ENCODE assay signal across 8 cellular contexts in the genomic region with DNA sequence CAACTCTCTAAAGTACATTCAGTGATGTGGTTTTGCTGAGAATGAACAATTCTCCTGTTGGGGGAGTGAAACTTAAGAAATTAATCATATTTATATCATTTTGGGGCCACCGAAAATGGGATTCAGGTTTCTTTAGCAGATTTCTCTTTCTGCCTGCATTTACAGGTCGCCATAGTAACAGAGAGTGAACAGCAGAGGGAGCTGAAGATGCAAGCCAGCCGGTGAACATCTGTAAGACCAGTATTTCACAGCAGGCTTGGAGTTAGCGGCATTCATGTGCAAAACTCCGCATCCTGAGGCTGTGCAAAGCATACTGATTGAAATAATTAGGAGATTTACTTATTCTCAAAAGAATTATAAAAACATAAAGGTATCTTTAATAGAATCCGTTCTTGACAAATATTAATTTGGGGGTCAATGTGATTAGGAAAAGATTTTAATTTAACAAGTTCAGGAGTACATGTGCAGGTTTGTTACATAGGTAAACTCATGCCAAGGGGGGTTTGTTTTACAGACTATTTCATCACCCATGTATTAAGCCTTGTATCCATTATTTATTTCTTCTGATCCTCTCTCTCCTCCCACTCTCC. TPM values are rescaled to one million over a fixed set of nuclear protein-coding genes. Genes with fewer than 3 reads are reported as not detected.
DNase-seq lines count a peak whose midpoint lies in the region; ATAC-seq lines count a peak whose summit lies in the region.

No MANE protein-coding gene starts in this region.

- no peaks in the 10 kb centered on the region for H3K27me3 ChIP-seq in trophoblast cell (ENCODE audit: insufficient read depth, low read length)

- WGBS in trophoblast cell (ENCODE audit: extremely low coverage, insufficient coverage, insufficient read length), result no CpG with 5 or more reads among the region's 6 CpGs

- DNase-seq in ELF-1 (ENCODE audit: low read depth, low spot score) (peak; percentile 50), HuH-7.5 (ENCODE audit: low spot score) (peak; percentile 20), RPMI8226 (peak; percentile 31), germinal center (ENCODE audit: low spot score) (peak; percentile 30), trophoblast cell (peak; percentile 53 to 62), hepatic stellate cell (ENCODE audit: low spot score) (no peak)
- peak; percentile 24 for DNase-seq in activated effector memory CD4-positive, alpha-beta T cell treated with Interleukin-2 at 50 U/mL for 16 hours

- no peaks in the 10 kb centered on the region for H3K79me2 ChIP-seq in trophoblast cell (ENCODE audit: control insufficient read depth, insufficient read depth, low read length, poor library complexity)

- H3K4me1 ChIP-seq in trophoblast cell (ENCODE audit: control insufficient read depth in 1 of 2, insufficient read depth in 2 of 2, low read length in 2 of 2), result no peaks in the 10 kb centered on the region

- no peak overlapping the region for H3K14ac ChIP-seq in trophoblast cell (ENCODE audit: low read length)

- no peaks in the 10 kb centered on the region for H3K9me3 ChIP-seq in trophoblast cell (ENCODE audit: insufficient read depth, low read depth, low read length)

- H2BK5ac ChIP-seq in trophoblast cell (ENCODE audit: low read depth, low read length, poor library complexity), result no peak overlapping the region

- H3K36me3 ChIP-seq in trophoblast cell (ENCODE audit: control insufficient read depth in 1 of 2, insufficient read depth in 2 of 2, low read length in 2 of 2), result no peaks in the 10 kb centered on the region

- no peak overlapping the region for H3K4ac ChIP-seq in trophoblast cell (ENCODE audit: low read depth, low read length)

- H2BK12ac ChIP-seq in trophoblast cell (ENCODE audit: low read length), result no peak overlapping the region

- no peak overlapping the region for H3K27ac ChIP-seq in trophoblast cell (ENCODE audit: low read depth, low read length)

- H2AFZ ChIP-seq in trophoblast cell (ENCODE audit: insufficient read depth, low read length, poor library complexity), result no peak overlapping the region

- no peak overlapping the region for H3K4me2 ChIP-seq in trophoblast cell (ENCODE audit: low read length)

- no peak overlapping the region for H3K18ac ChIP-seq in trophoblast cell (ENCODE audit: low read length)

- H4K12ac ChIP-seq in trophoblast cell (ENCODE audit: low read depth, low read length), result no peak overlapping the region

- H2AK5ac ChIP-seq in trophoblast cell (ENCODE audit: low read length), result no peak overlapping the region

- no peak overlapping the region for H2BK120ac ChIP-seq in trophoblast cell (ENCODE audit: insufficient read depth, low read length, poor library complexity)

- H3K23ac ChIP-seq in trophoblast cell (ENCODE audit: low read length), result no peak overlapping the region

- H4K8ac ChIP-seq in trophoblast cell (ENCODE audit: low read depth, low read length), result no peak overlapping the region

- no peak overlapping the region for H3K4me3 ChIP-seq in trophoblast cell (ENCODE audit: low read depth, low read length)

- no peak overlapping the region for H3K9ac ChIP-seq in trophoblast cell (ENCODE audit: low read length)

- peak; percentile 93 for ATAC-seq in GM21619 (IDR thresholded peaks at IDR 0.05; ENCODE audit: unreplicated experiment)

- H3K79me1 ChIP-seq in trophoblast cell (ENCODE audit: low read length), result no peaks in the 10 kb centered on the region

- H4K91ac ChIP-seq in trophoblast cell (ENCODE audit: low read depth, low read length), result no peak overlapping the region

RNA-seq across cellular contexts. Expression of a gene that starts 17.9 kb away (rescaled TPM):
- 9.7 and 10.3 TPM in 2 replicates for polyA plus RNA-seq in trophoblast cell (2013)
